1 cellular context compared by ENCODE assay signal in the genomic region with DNA sequence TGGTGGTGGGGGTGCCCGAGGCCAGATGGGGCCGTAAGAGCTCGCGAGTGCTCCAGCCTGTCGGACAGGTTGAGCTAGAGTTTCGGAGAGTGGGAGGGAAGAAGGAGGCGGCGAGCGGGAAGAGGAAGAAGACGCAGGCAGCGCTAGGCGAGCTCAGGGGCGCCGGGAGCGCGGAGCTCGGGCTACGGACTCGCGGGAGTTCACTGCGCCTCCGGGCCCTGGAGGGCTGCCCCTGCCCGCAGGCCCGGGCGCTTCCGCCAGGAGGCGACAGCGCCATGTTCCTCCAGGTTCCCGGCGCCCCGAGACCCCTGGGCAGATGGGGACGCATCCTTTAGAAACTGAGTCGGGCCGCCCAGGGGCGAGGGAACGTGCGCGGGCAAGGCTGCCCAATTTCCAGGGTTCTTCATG.
TF ChIP-seq lines count a peak whose summit lies in the region.

No MANE protein-coding gene starts in this region.

TF ChIP-seq in HEK293, 187 proteins besides CTCF, POLR2A, EP300 and RAD21 (continued from another document and continues in another):
- TF ChIP-seq ZNF600 (tag by site-specific recombination; IDR thresholded peaks at IDR 0.05) (no peak; the same call in 1 of the 2 replicates), ZNF211 (tag by site-specific recombination; IDR thresholded peaks at IDR 0.05; ENCODE audit: low read depth) (no peak), ZBTB8A (tag by site-specific recombination; IDR thresholded peaks at IDR 0.05) (peak; percentile 89), ZNF433 (tag by site-specific recombination; IDR thresholded peaks at IDR 0.05; ENCODE audit: low read depth) (no peak), ZNF221 (tag by site-specific recombination; IDR thresholded peaks at IDR 0.05; ENCODE audit: borderline replicate concordance) (no peak), SP3 (tag by site-specific recombination; IDR thresholded peaks at IDR 0.05) (0 out of 2 replicates have a peak, but pooled peaks have one; percentile 6), ZNF707 (tag by site-specific recombination; IDR thresholded peaks at IDR 0.05) (no peak), MZF1 (tag by site-specific recombination; IDR thresholded peaks at IDR 0.05; ENCODE audit: borderline replicate concordance) (no peak), EGR2 (tag by site-specific recombination; IDR thresholded peaks at IDR 0.05; ENCODE audit: low read depth) (peak; percentile 71), ZNF174 (tag by site-specific recombination; IDR thresholded peaks at IDR 0.05) (no peak), ZNF311 (tag by site-specific recombination; IDR thresholded peaks at IDR 0.05; ENCODE audit: borderline replicate concordance) (no peak), ZBTB1 (tag by site-specific recombination; IDR thresholded peaks at IDR 0.05) (no peak), ZNF660 (tag by site-specific recombination; IDR thresholded peaks at IDR 0.05) (no peak), ZNF157 (tag by site-specific recombination; IDR thresholded peaks at IDR 0.05) (no peak), ZNF350 (tag by site-specific recombination; IDR thresholded peaks at IDR 0.05) (no peak), KLF9 (tag by site-specific recombination; IDR thresholded peaks at IDR 0.05; ENCODE audit: low read depth) (no peak), ZNF391 (tag by site-specific recombination; IDR thresholded peaks at IDR 0.05; ENCODE audit: borderline replicate concordance, low read depth) (no peak), ZNF274 (IDR thresholded peaks at IDR 0.05; ENCODE audit: low read length) (no peak), ZNF274 (tag by site-specific recombination; IDR thresholded peaks at IDR 0.05; ENCODE audit: borderline replicate concordance) (no peak), ZNF133 (tag by site-specific recombination; IDR thresholded peaks at IDR 0.05) (no peak), ZNF202 (tag by site-specific recombination; IDR thresholded peaks at IDR 0.05; ENCODE audit: borderline replicate concordance) (no peak), ZNF335 (tag by site-specific recombination; conservative IDR thresholded peaks at IDR 0.05) (peak; percentile 71), FEZF1 (tag by site-specific recombination; IDR thresholded peaks at IDR 0.05) (no peak), ZNF785 (tag by site-specific recombination; IDR thresholded peaks at IDR 0.05) (no peak), ZNF146 (tag by site-specific recombination; IDR thresholded peaks at IDR 0.05) (no peak), ZNF239 (tag by site-specific recombination; IDR thresholded peaks at IDR 0.05) (no peak), YY1 (tag by site-specific recombination; IDR thresholded peaks at IDR 0.05) (0 out of 2 replicates have a peak, but pooled peaks have one; percentile 31), ZBTB17 (tag by site-specific recombination; IDR thresholded peaks at IDR 0.05) (peak; percentile 94), ZNF214 (tag by site-specific recombination; IDR thresholded peaks at IDR 0.05; ENCODE audit: borderline replicate concordance) (no peak), ZBTB20 (tag by site-specific recombination; IDR thresholded peaks at IDR 0.05) (peak; percentile 52; the same call in 1 of the 2 replicates), ZSCAN30 (tag by site-specific recombination; IDR thresholded peaks at IDR 0.05) (0 out of 2 replicates have a peak, but pooled peaks have one; percentile 19), ZNF544 (tag by site-specific recombination; IDR thresholded peaks at IDR 0.05) (no peak), ZNF423 (tag by site-specific recombination; IDR thresholded peaks at IDR 0.05) (peak; percentile 24; the same call in 1 of the 2 replicates), ZNF155 (tag by site-specific recombination; IDR thresholded peaks at IDR 0.05) (no peak), ZNF23 (tag by site-specific recombination; IDR thresholded peaks at IDR 0.05; ENCODE audit: borderline replicate concordance) (no peak), ZFP37 (tag by site-specific recombination; IDR thresholded peaks at IDR 0.05) (0 out of 2 replicates have a peak, but pooled peaks have one; percentile 24), OSR2 (tag by site-specific recombination; IDR thresholded peaks at IDR 0.05) (no peak), ZNF48 (tag by site-specific recombination; IDR thresholded peaks at IDR 0.05) (no peak), KLF8 (tag by site-specific recombination; IDR thresholded peaks at IDR 0.05) (no peak), ZNF610 (tag by site-specific recombination; IDR thresholded peaks at IDR 0.05; ENCODE audit: borderline replicate concordance) (no peak), ZNF658 (tag by site-specific recombination; IDR thresholded peaks at IDR 0.05) (no peak), ZNF426 (tag by site-specific recombination; IDR thresholded peaks at IDR 0.05) (no peak), ZFP69B (tag by site-specific recombination; IDR thresholded peaks at IDR 0.05) (no peak), ZNF248 (tag by site-specific recombination; IDR thresholded peaks at IDR 0.05) (no peak), ZNF112 (tag by site-specific recombination; IDR thresholded peaks at IDR 0.05) (no peak), ZNF292 (tag by site-specific recombination; IDR thresholded peaks at IDR 0.05; ENCODE audit: borderline replicate concordance, low read depth) (no peak), ZNF664 (tag by site-specific recombination; IDR thresholded peaks at IDR 0.05) (no peak), ZNF132 (tag by site-specific recombination; IDR thresholded peaks at IDR 0.05; ENCODE audit: borderline replicate concordance) (no peak), ZNF791 (tag by site-specific recombination; IDR thresholded peaks at IDR 0.05) (no peak), ZNF10 (tag by site-specific recombination; IDR thresholded peaks at IDR 0.05) (no peak), SP2 (tag by site-specific recombination; IDR thresholded peaks at IDR 0.05) (peak; percentile 41; the same call in 1 of the 2 replicates), ZNF555 (tag by site-specific recombination; conservative IDR thresholded peaks at IDR 0.05) (no peak)
- TF ChIP-seq, protein P1, sequence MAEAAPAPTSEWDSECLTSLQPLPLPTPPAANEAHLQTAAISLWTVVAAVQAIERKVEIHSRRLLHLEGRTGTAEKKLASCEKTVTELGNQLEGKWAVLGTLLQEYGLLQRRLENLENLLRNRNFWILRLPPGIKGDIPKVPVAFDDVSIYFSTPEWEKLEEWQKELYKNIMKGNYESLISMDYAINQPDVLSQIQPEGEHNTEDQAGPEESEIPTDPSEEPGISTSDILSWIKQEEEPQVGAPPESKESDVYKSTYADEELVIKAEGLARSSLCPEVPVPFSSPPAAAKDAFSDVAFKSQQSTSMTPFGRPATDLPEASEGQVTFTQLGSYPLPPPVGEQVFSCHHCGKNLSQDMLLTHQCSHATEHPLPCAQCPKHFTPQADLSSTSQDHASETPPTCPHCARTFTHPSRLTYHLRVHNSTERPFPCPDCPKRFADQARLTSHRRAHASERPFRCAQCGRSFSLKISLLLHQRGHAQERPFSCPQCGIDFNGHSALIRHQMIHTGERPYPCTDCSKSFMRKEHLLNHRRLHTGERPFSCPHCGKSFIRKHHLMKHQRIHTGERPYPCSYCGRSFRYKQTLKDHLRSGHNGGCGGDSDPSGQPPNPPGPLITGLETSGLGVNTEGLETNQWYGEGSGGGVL (tag by site-specific recombination; IDR thresholded peaks at IDR 0.05): no peak
- TF ChIP-seq, protein P2, sequence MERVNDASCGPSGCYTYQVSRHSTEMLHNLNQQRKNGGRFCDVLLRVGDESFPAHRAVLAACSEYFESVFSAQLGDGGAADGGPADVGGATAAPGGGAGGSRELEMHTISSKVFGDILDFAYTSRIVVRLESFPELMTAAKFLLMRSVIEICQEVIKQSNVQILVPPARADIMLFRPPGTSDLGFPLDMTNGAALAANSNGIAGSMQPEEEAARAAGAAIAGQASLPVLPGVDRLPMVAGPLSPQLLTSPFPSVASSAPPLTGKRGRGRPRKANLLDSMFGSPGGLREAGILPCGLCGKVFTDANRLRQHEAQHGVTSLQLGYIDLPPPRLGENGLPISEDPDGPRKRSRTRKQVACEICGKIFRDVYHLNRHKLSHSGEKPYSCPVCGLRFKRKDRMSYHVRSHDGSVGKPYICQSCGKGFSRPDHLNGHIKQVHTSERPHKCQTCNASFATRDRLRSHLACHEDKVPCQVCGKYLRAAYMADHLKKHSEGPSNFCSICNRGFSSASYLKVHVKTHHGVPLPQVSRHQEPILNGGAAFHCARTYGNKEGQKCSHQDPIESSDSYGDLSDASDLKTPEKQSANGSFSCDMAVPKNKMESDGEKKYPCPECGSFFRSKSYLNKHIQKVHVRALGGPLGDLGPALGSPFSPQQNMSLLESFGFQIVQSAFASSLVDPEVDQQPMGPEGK (tag by site-specific recombination; IDR thresholded peaks at IDR 0.05): peak; percentile 44; the same call in 1 of the 2 replicates
- TF ChIP-seq, protein P3, sequence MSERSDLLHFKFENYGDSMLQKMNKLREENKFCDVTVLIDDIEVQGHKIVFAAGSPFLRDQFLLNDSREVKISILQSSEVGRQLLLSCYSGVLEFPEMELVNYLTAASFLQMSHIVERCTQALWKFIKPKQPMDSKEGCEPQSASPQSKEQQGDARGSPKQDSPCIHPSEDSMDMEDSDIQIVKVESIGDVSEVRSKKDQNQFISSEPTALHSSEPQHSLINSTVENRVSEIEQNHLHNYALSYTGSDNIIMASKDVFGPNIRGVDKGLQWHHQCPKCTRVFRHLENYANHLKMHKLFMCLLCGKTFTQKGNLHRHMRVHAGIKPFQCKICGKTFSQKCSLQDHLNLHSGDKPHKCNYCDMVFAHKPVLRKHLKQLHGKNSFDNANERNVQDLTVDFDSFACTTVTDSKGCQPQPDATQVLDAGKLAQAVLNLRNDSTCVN (tag by site-specific recombination; optimal IDR thresholded peaks at IDR 0.05): peak; percentile 88
- TF ChIP-seq, protein P4, sequence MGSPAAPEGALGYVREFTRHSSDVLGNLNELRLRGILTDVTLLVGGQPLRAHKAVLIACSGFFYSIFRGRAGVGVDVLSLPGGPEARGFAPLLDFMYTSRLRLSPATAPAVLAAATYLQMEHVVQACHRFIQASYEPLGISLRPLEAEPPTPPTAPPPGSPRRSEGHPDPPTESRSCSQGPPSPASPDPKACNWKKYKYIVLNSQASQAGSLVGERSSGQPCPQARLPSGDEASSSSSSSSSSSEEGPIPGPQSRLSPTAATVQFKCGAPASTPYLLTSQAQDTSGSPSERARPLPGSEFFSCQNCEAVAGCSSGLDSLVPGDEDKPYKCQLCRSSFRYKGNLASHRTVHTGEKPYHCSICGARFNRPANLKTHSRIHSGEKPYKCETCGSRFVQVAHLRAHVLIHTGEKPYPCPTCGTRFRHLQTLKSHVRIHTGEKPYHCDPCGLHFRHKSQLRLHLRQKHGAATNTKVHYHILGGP (tag by site-specific recombination; IDR thresholded peaks at IDR 0.05): no peak
- TF ChIP-seq, protein P5, sequence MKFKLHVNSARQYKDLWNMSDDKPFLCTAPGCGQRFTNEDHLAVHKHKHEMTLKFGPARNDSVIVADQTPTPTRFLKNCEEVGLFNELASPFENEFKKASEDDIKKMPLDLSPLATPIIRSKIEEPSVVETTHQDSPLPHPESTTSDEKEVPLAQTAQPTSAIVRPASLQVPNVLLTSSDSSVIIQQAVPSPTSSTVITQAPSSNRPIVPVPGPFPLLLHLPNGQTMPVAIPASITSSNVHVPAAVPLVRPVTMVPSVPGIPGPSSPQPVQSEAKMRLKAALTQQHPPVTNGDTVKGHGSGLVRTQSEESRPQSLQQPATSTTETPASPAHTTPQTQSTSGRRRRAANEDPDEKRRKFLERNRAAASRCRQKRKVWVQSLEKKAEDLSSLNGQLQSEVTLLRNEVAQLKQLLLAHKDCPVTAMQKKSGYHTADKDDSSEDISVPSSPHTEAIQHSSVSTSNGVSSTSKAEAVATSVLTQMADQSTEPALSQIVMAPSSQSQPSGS (tag by site-specific recombination; IDR thresholded peaks at IDR 0.05; ENCODE audit: low read depth): no peak
- TF ChIP-seq, protein P6, sequence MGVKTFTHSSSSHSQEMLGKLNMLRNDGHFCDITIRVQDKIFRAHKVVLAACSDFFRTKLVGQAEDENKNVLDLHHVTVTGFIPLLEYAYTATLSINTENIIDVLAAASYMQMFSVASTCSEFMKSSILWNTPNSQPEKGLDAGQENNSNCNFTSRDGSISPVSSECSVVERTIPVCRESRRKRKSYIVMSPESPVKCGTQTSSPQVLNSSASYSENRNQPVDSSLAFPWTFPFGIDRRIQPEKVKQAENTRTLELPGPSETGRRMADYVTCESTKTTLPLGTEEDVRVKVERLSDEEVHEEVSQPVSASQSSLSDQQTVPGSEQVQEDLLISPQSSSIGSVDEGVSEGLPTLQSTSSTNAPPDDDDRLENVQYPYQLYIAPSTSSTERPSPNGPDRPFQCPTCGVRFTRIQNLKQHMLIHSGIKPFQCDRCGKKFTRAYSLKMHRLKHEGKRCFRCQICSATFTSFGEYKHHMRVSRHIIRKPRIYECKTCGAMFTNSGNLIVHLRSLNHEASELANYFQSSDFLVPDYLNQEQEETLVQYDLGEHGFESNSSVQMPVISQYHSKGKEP (tag by site-specific recombination; IDR thresholded peaks at IDR 0.05): no peak
- TF ChIP-seq, protein P7, sequence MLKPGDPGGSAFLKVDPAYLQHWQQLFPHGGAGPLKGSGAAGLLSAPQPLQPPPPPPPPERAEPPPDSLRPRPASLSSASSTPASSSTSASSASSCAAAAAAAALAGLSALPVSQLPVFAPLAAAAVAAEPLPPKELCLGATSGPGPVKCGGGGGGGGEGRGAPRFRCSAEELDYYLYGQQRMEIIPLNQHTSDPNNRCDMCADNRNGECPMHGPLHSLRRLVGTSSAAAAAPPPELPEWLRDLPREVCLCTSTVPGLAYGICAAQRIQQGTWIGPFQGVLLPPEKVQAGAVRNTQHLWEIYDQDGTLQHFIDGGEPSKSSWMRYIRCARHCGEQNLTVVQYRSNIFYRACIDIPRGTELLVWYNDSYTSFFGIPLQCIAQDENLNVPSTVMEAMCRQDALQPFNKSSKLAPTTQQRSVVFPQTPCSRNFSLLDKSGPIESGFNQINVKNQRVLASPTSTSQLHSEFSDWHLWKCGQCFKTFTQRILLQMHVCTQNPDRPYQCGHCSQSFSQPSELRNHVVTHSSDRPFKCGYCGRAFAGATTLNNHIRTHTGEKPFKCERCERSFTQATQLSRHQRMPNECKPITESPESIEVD (tag by site-specific recombination; IDR thresholded peaks at IDR 0.05): no peak
- TF ChIP-seq, protein P8, sequence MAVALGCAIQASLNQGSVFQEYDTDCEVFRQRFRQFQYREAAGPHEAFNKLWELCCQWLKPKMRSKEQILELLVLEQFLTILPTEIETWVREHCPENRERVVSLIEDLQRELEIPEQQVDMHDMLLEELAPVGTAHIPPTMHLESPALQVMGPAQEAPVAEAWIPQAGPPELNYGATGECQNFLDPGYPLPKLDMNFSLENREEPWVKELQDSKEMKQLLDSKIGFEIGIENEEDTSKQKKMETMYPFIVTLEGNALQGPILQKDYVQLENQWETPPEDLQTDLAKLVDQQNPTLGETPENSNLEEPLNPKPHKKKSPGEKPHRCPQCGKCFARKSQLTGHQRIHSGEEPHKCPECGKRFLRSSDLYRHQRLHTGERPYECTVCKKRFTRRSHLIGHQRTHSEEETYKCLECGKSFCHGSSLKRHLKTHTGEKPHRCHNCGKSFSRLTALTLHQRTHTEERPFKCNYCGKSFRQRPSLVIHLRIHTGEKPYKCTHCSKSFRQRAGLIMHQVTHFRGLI (tag by site-specific recombination; IDR thresholded peaks at IDR 0.05): no peak
